7 cellular contexts compared by ENCODE assay signal in the genomic region with DNA sequence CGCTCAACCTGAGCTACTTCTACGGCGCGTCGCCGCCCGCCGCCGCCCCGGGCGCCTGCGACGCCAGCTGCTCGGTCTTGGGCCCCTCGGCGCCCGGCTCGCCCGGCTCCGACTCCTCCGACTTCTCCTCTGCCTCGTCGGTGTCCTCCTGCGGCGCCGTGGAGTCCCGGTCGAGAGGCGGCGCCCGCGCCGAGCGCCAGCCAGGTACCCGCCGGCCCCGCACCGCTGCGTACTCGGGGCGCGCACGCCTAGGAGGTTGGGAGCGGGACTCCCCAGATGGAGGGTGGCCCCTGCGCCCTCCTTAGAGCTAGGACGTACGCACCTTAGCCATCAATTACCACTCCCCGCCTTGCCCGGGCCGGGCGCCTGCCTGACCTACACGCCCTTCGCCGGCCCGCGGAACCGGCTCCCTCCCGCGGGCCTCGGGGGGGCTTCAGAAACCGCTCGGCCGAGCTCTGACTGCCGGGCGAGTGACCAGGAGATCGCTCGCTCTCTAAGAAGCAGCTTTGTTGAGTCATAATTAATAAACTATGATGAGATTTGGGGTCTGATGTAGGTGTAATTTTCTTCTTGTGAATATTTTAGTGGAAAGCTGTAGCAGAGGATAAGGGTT. TPM values are rescaled to one million over a fixed set of nuclear protein-coding genes. Genes with fewer than 3 reads are reported as not detected.
DNase-seq lines count a peak whose midpoint lies in the region; ATAC-seq and TF ChIP-seq lines count a peak whose summit lies in the region.

No MANE protein-coding gene starts in this region.

- peak overlapping the region; percentile 43 for H3K9ac ChIP-seq in neural cell (ENCODE audit: low read length)

- H3K4me1 ChIP-seq in HAP-1: peaks cover 11% of the 10 kb centered on the region
- H3K4me1 ChIP-seq in suprapubic skin: peaks cover 47% of the 10 kb centered on the region

- no peaks in the 10 kb centered on the region for H3K79me2 ChIP-seq in neural cell (replicated peaks; ENCODE audit: insufficient read depth, low read length)

- WGBS in suprapubic skin: 0% methylated on average over 31 of the region's 67 CpGs

- ATAC-seq in GM18502 (IDR thresholded peaks at IDR 0.05; ENCODE audit: poor library complexity, unreplicated experiment): peak; percentile 31

- no peaks in the 10 kb centered on the region for H4K20me1 ChIP-seq in neural cell (ENCODE audit: insufficient read depth)

- H2AFZ ChIP-seq in neural cell (ENCODE audit: low read depth, low read length): no peak overlapping the region

- TF ChIP-seq POLR2A in NB4 (IDR thresholded peaks at IDR 0.05; ENCODE audit: extremely low read depth, insufficient read length): no peak
- no peak for TF ChIP-seq POLR2A in suprapubic skin (IDR thresholded peaks at IDR 0.05)

- peaks cover 23% of the 10 kb centered on the region for H3K36me3 ChIP-seq in HAP-1 (replicated peaks)
- peaks cover under 1% of the 10 kb centered on the region for H3K36me3 ChIP-seq in neural cell (ENCODE audit: insufficient read depth, low read length)
- peaks cover 30% of the 10 kb centered on the region for H3K36me3 ChIP-seq in suprapubic skin

- no peak for TF ChIP-seq RAD21 in neural cell (conservative IDR thresholded peaks at IDR 0.05)

- in situ Hi-C loops in HAP-1 (cut with MboI; ENCODE audit: low sequenced_read_pairs): no loop called here

- no peak for TF ChIP-seq CTCF in NB4 (IDR thresholded peaks at IDR 0.05; ENCODE audit: low read depth, low read length)
- TF ChIP-seq CTCF in epithelial cell of proximal tubule (conservative IDR thresholded peaks at IDR 0.05; ENCODE audit: low read depth, low read length): no peak
- peak; percentile 50 for TF ChIP-seq CTCF in neural cell (IDR thresholded peaks at IDR 0.05; ENCODE audit: poor library complexity, severe bottlenecking)
- TF ChIP-seq CTCF in suprapubic skin (IDR thresholded peaks at IDR 0.05): no peak

- H3K4me3 ChIP-seq in HAP-1 (peak overlapping the region; percentile 69), NB4 (ENCODE audit: low read depth, low read length) (peak overlapping the region; percentile 86), epithelial cell of proximal tubule (ENCODE audit: low read depth, low read length) (peak overlapping the region; percentile 96), neural cell (ENCODE audit: low read length) (peak overlapping the region; percentile 74), suprapubic skin (peak overlapping the region; percentile 84)

- no peak overlapping the region for H3K27ac ChIP-seq in neural cell (ENCODE audit: low read length)
- H3K27ac ChIP-seq in suprapubic skin: peak overlapping the region; percentile 100

- H3K9me2 ChIP-seq in neural cell (ENCODE audit: insufficient read depth, low read length): no peaks in the 10 kb centered on the region

- H3K9me3 ChIP-seq in HAP-1 (no peaks in the 10 kb centered on the region), neural cell (ENCODE audit: low read length) (no peaks in the 10 kb centered on the region), suprapubic skin (no peaks in the 10 kb centered on the region)

- H3K4me2 ChIP-seq in neural cell (ENCODE audit: low read length): peak overlapping the region; percentile 38

- TF ChIP-seq EP300 in neural cell (conservative IDR thresholded peaks at IDR 0.05; ENCODE audit: poor library complexity, severe bottlenecking) (no peak), suprapubic skin (IDR thresholded peaks at IDR 0.05) (no peak)

- no peaks in the 10 kb centered on the region for H3K27me3 ChIP-seq in HAP-1 (ENCODE audit: low read depth)
- peaks cover 41% of the 10 kb centered on the region for H3K27me3 ChIP-seq in neural cell (ENCODE audit: insufficient read depth, low read depth, low read length)
- H3K27me3 ChIP-seq in suprapubic skin: no peaks in the 10 kb centered on the region

- H3F3A ChIP-seq in neural cell (ENCODE audit: insufficient read depth, low read length, poor library complexity, severe bottlenecking): no peaks in the 10 kb centered on the region

- DNase-seq in HAP-1 (ENCODE audit: low spot score in 2 of 2) (peak in 1 of 2 experiments; percentile 52), NB4 (ENCODE audit: low read depth) (peak; percentile 64), epithelial cell of proximal tubule (ENCODE audit: low read depth) (no peak), suprapubic skin (ENCODE audit: low spot score in 2 of 2) (peak; percentile 73 to 85)
- DNase-seq in activated CD8-positive, alpha-beta memory T cell treated with anti-CD3 and anti-CD28 coated beads, Interleukin-2, amount 50 U/mL, for 4 hours: peak; percentile 66

TF ChIP-seq in neural cell, 6 proteins besides CTCF, POLR2A, EP300 and RAD21:
- TF ChIP-seq SMC3 (conservative IDR thresholded peaks at IDR 0.05; ENCODE audit: poor library complexity) (peak; percentile 28), EZH2 (IDR thresholded peaks at IDR 0.05; ENCODE audit: borderline replicate concordance, insufficient read depth, low read length, poor library complexity, severe bottlenecking) (no peak)
TF ChIP-seq in neural cell: peak in this region for 1.

RNA-seq across cellular contexts. Expression of gene NFKBIZ, which starts 0.5 kb away (rescaled TPM):
- total RNA-seq in epithelial cell of proximal tubule (46.5 and 140 TPM in 2 replicates), suprapubic skin (100 to 1,000 TPM; 142 to 311 (median 159) TPM)
- polyA plus RNA-seq in neural cell: 0.84 and 1.8 TPM in 2 replicates
- polyA minus RNA-seq in neural cell: 1.2 and 1.7 TPM in 2 replicates
